14 cellular contexts compared by ENCODE assay signal in the genomic region with DNA sequence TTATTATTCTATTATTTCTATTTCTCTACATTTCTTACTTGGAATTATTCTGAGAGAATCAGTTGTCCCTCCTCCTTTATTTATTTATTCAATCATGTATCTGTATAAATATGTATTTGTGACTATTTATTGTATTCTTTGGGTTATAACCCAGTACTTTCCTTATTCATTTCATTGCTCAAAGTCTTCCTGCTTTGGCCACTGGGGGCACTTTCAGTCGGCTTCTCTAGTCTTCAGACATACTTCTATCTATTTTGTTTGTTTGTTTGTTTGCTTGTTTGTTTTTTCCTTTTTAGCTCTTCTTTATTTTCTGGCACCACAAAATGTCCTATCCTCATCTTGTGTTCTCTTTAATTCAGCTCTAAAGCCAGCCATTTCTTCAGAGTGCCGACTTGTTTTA.
DNase-seq lines count a peak whose midpoint lies in the region; ATAC-seq and TF ChIP-seq lines count a peak whose summit lies in the region.
"Had no signal": no experiment of that assay in that cellular context is flagged by ENCODE, and none has a peak within 500 bp of the region (broad histone marks: within the 10 kb centered on the region; RNA-seq: fewer than 3 reads in every experiment).

No MANE protein-coding gene starts in this region.

- no peak overlapping the region for H3K27ac ChIP-seq in 22Rv1
- H3K27ac ChIP-seq in Peyer's patch: no peak overlapping the region
- H3K27ac ChIP-seq: BLaER1 had no signal

- H3K27me3 Mint-ChIP-seq in activated T-cell treated with anti-CD3 and anti-CD28 coated beads, Interleukin-2, amount 50 U/mL, for 24 hours: peaks cover 41% of the 10 kb centered on the region

- peak; percentile 52 for ATAC-seq in GM18519 (IDR thresholded peaks at IDR 0.05; ENCODE audit: low FRiP score, unreplicated experiment)

- no peaks in the 10 kb centered on the region for H3K9me3 Mint-ChIP-seq in activated T-cell treated with anti-CD3 and anti-CD28 coated beads, Interleukin-2, amount 50 U/mL, for 24 hours

- no peak overlapping the region for H3K4me3 ChIP-seq in epithelial cell of proximal tubule (ENCODE audit: low read depth, low read length)
- H3K4me3 ChIP-seq in Peyer's patch: no peak overlapping the region
- H3K4me3 ChIP-seq: BLaER1 had no signal

- H3K9me3 ChIP-seq in Peyer's patch: no peaks in the 10 kb centered on the region
- H3K9me3 ChIP-seq: BLaER1 had no signal

- no peak for TF ChIP-seq POLR2A in Peyer's patch (IDR thresholded peaks at IDR 0.05)

- H3K27ac Mint-ChIP-seq in activated T-cell treated with anti-CD3 and anti-CD28 coated beads, Interleukin-2, amount 50 U/mL, for 24 hours: no peak overlapping the region
- H3K27ac Mint-ChIP-seq: naive B cell had no signal

- no peaks in the 10 kb centered on the region for H3K36me3 ChIP-seq in Peyer's patch
- H3K36me3 ChIP-seq: BLaER1 had no signal

- DNase-seq in NCI-H82 treated with DMSO at 0.1 percent for 48 hours (lab: John Stamatoyannopoulos, UW; ENCODE audit: unreplicated experiment) (peak; percentile 21), epithelial cell of proximal tubule (ENCODE audit: low read depth) (no peak), NCI-H510A treated with DMSO at 0.1 percent for 48 hours (lab: John Stamatoyannopoulos, UW) (no peak), cortex of kidney (lab: John Stamatoyannopoulos, UW) (no peak), Peyer's patch (no peak)
- no peak for DNase-seq in activated T-cell treated with anti-CD3 and anti-CD28 coated beads, Interleukin-2, amount 50 U/mL, for 24 hours
- DNase-seq: activated CD4-positive, alpha-beta T cell treated with anti-CD3 and anti-CD28 coated beads, Interleukin-2, amount 50 U/mL, for 4 hours; amygdala; head of caudate nucleus; naive B cell; SHP77 treated with DMSO at 0.1 percent for 48 hours had no signal

- H3K4me3 Mint-ChIP-seq in activated T-cell treated with anti-CD3 and anti-CD28 coated beads, Interleukin-2, amount 50 U/mL, for 24 hours: no peak overlapping the region
- H3K4me3 Mint-ChIP-seq: naive B cell had no signal

- peak; percentile 62 for TF ChIP-seq CTCF in 22Rv1 (IDR thresholded peaks at IDR 0.05)
- TF ChIP-seq CTCF in epithelial cell of proximal tubule (conservative IDR thresholded peaks at IDR 0.05; ENCODE audit: low read depth, low read length): peak; percentile 69
- TF ChIP-seq CTCF in Peyer's patch (IDR thresholded peaks at IDR 0.05): peak in 2 of 6 experiments; percentile 9 to 13

- H3K36me3 Mint-ChIP-seq in activated T-cell treated with anti-CD3 and anti-CD28 coated beads, Interleukin-2, amount 50 U/mL, for 24 hours (ENCODE audit: low read depth): no peaks in the 10 kb centered on the region
- H3K36me3 Mint-ChIP-seq: naive B cell had no signal

- no peaks in the 10 kb centered on the region for H3K27me3 ChIP-seq in Peyer's patch
- H3K27me3 ChIP-seq: BLaER1 had no signal

- no peaks in the 10 kb centered on the region for H3K4me1 ChIP-seq in Peyer's patch

- no peaks in the 10 kb centered on the region for H3K4me1 Mint-ChIP-seq in activated T-cell treated with anti-CD3 and anti-CD28 coated beads, Interleukin-2, amount 50 U/mL, for 24 hours (ENCODE audit: low read depth)
- H3K4me1 Mint-ChIP-seq: naive B cell had no signal
